Comparison of ENCODE assay signal across 12 cellular contexts in genomic region chr1:203858055-203858454, GRCh38. TPM values are rescaled to one million over a fixed set of nuclear protein-coding genes. Genes with fewer than 3 reads are reported as not detected.
DNase-seq lines count a peak whose midpoint lies in the region; ATAC-seq and TF ChIP-seq lines count a peak whose summit lies in the region.
"Had no signal": no experiment of that assay in that cellular context is flagged by ENCODE, and none has a peak within 500 bp of the region (broad histone marks: within the 10 kb centered on the region; RNA-seq: fewer than 3 reads in every experiment).

No MANE protein-coding gene starts in this region.

- TF ChIP-seq POLR2A in lower leg skin (IDR thresholded peaks at IDR 0.05), result no peak

- H3K36me3 Mint-ChIP-seq in activated CD8-positive, alpha-beta T cell treated with anti-CD3 and anti-CD28 coated beads for 36 hours (ENCODE audit: low read depth), result peaks cover 21% of the 10 kb centered on the region

- in situ Hi-C loops in SK-MEL-5 (cut with HindIII; ENCODE audit: low pct_unique_long_range_greater_than_20kb, low sequenced_read_pairs), result no loop called here

- no peaks in the 10 kb centered on the region for H3K27me3 Mint-ChIP-seq in activated CD8-positive, alpha-beta T cell treated with anti-CD3 and anti-CD28 coated beads for 36 hours

- no peak for TF ChIP-seq CTCF in activated CD8-positive, alpha-beta T cell treated with anti-CD3 and anti-CD28 coated beads for 36 hours (IDR thresholded peaks at IDR 0.05)
- no peak for TF ChIP-seq CTCF in lower leg skin (IDR thresholded peaks at IDR 0.05)

- DNase-seq in GM04504 (ENCODE audit: low read depth) (peak; percentile 44), SK-MEL-5 (ENCODE audit: low read depth, low spot score) (peak; percentile 22), fibroblast of peridontal ligament (ENCODE audit: extremely low read depth) (peak; percentile 72), renal cortical epithelial cell (ENCODE audit: low read depth) (peak; percentile 41), lower leg skin (ENCODE audit: low spot score in 2 of 2) (no peak)
- no peak for DNase-seq in activated CD8-positive, alpha-beta T cell treated with anti-CD3 and anti-CD28 coated beads for 36 hours
- no peak for DNase-seq in stimulated activated CD4-positive, alpha-beta T cell treated with anti-CD3 and anti-CD28 coated beads, Interleukin-4, amount 100 ng/mL, for 1 hour
- DNase-seq: activated gamma-delta T cell treated with Interleukin-2 at 50 U/mL for 16 hours, dorsolateral prefrontal cortex, NCI-H345, SHP77 treated with DMSO at 0.1 percent for 48 hours had no signal

- H3K4me3 Mint-ChIP-seq in activated CD8-positive, alpha-beta T cell treated with anti-CD3 and anti-CD28 coated beads for 36 hours, result no peak overlapping the region

- no peak for ATAC-seq in GM21786 (IDR thresholded peaks at IDR 0.05; ENCODE audit: unreplicated experiment)
- no peak for ATAC-seq in activated CD8-positive, alpha-beta T cell treated with anti-CD3 and anti-CD28 coated beads for 36 hours

- H3K4me1 Mint-ChIP-seq in activated CD8-positive, alpha-beta T cell treated with anti-CD3 and anti-CD28 coated beads for 36 hours (ENCODE audit: low read depth), result peaks cover 7% of the 10 kb centered on the region

- no peak overlapping the region for H3K27ac Mint-ChIP-seq in activated CD8-positive, alpha-beta T cell treated with anti-CD3 and anti-CD28 coated beads for 36 hours

- POLR2A ChIA-PET in activated CD8-positive, alpha-beta T cell treated with anti-CD3 and anti-CD28 coated beads for 36 hours (lab: Charles Lee), result interaction anchor here (0.6 to 1.4 kb wide), 2 partner anchors 14 to 278 kb away, joined by 3 read pairs; no protein-coding TSS in a partner anchor

- no peak overlapping the region for H3K4me3 ChIP-seq in lower leg skin (ENCODE audit: low read depth, poor library complexity, severe bottlenecking)
- H3K4me3 ChIP-seq: dorsolateral prefrontal cortex had no signal

- no peaks in the 10 kb centered on the region for H3K9me3 Mint-ChIP-seq in activated CD8-positive, alpha-beta T cell treated with anti-CD3 and anti-CD28 coated beads for 36 hours

- CTCF ChIA-PET in activated CD8-positive, alpha-beta T cell treated with anti-CD3 and anti-CD28 coated beads for 36 hours (lab: Charles Lee), result interaction anchor here (0.9 to 4.0 kb wide), 4 partner anchors 21 to 506 kb away, joined by 3 to 47 read pairs (median 4); no protein-coding TSS in a partner anchor

- WGBS in lower leg skin, 2 donors, result 26 to 29% methylated on average over 2 of the region's 2 CpGs

- intact Hi-C loops in activated CD8-positive, alpha-beta T cell treated with anti-CD3 and anti-CD28 coated beads for 36 hours (cut with micrococcal nuclease), result no loop called here
- intact Hi-C loops in lower leg skin (cut with DNase I; ENCODE audit: low total_unique reads), result no loop called here

RNA-seq across cellular contexts. Expression of gene SNRPE, which starts 3.3 kb away (rescaled TPM):
- total RNA-seq in SK-MEL-5 (2014; rRNA removed; shearing (Covaris generic)), result 140 and 176 TPM in 2 replicates
- polyA plus RNA-seq in SK-MEL-5 (2015; cell fraction: cytosol; rRNA removed), result 74.9 and 80.4 TPM in 2 replicates
- polyA plus RNA-seq in SK-MEL-5 (2015; cell fraction: nucleus; rRNA removed), result 62.6 and 82.2 TPM in 2 replicates
- total RNA-seq in renal cortical epithelial cell, result 68.8 and 71.7 TPM in 2 replicates
- total RNA-seq in activated CD8-positive, alpha-beta T cell treated with anti-CD3 and anti-CD28 coated beads for 36 hours, result 100 to 1,000 TPM; 344 to 373 TPM
- total RNA-seq in lower leg skin, result 10 to 100 TPM; 36.5 to 51.1 (median 38.8) TPM

Comparison
In these comparisons a context has a peak if more than half of its experiments do, and no peak if none do; other contexts are left out.
1. DNase-seq: peak in GM04504 (single experiment), SK-MEL-5 (single experiment), fibroblast of peridontal ligament (single experiment) and renal cortical epithelial cell (single experiment); none in activated CD8-positive, alpha-beta T cell treated with anti-CD3 and anti-CD28 coated beads for 36 hours (single experiment), stimulated activated CD4-positive, alpha-beta T cell treated with anti-CD3 and anti-CD28 coated beads, Interleukin-4, amount 100 ng/mL, for 1 hour (single experiment) and lower leg skin (0 of 2).